21 cellular contexts compared by ENCODE assay signal in the genomic region with DNA sequence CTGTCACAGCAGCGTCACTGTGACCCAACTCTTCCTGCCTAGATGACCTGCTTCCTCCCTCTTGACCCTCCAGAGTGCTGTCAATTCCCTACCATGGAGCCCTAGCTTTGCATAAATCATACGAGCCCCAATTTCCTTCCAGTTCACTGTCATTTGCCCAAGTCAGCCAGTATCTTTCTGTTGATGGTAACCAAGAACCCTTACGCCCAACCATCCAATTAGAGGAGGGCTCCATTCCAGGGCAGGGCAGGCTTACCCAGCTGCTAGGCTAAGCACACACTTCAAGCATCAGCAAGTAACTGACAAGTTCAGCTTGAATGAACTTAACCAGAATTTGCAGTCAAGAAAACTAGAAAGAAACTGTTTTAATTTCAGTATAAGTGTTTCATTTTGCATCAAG. TPM values are rescaled to one million over a fixed set of nuclear protein-coding genes. Genes with fewer than 3 reads are reported as not detected.
DNase-seq lines count a peak whose midpoint lies in the region; ATAC-seq, FAIRE-seq and TF ChIP-seq lines count a peak whose summit lies in the region.
"Had no signal": no experiment of that assay in that cellular context is flagged by ENCODE, and none has a peak within 500 bp of the region (broad histone marks: within the 10 kb centered on the region; RNA-seq: fewer than 3 reads in every experiment).

No MANE protein-coding gene starts in this region.

- H3K27ac ChIP-seq in BLaER1 (0 out of 2 replicates have a peak overlapping the region, but pooled peaks have one; percentile 5), HUES6 (ENCODE audit: low read depth, low read length) (peak overlapping the region; percentile 90), H1 (ENCODE audit: low read depth, low read length) (peak overlapping the region; percentile 78), left lung (no peak overlapping the region), brain microvascular endothelial cell (no peak overlapping the region), SK-N-SH (ENCODE audit: low read depth in 2 of 2, low read length in 1 of 2) (no peak overlapping the region)
- H3K27ac ChIP-seq: RWPE1, SJSA1 had no signal

- FAIRE-seq in H1 (lab: Jason Lieb, UNC): no peak
- FAIRE-seq: GM12892 had no signal

- H3F3A ChIP-seq in SK-N-SH (replicated peaks; ENCODE audit: insufficient read depth): no peaks in the 10 kb centered on the region

- H3K9me3 ChIP-seq in BLaER1: no peaks in the 10 kb centered on the region
- H3K9me3 ChIP-seq in HUES6 (ENCODE audit: control insufficient read depth, insufficient read depth, low read depth, low read length): no peaks in the 10 kb centered on the region
- H3K9me3 ChIP-seq in H1 (ENCODE audit: insufficient read depth in 2 of 2, low read depth in 1 of 2, low read length in 1 of 2): peaks cover 7 to 9% of the 10 kb centered on the region in 2 experiments
- no peaks in the 10 kb centered on the region for H3K9me3 ChIP-seq in left lung
- no peaks in the 10 kb centered on the region for H3K9me3 ChIP-seq in SK-N-SH
- H3K9me3 ChIP-seq: SJSA1 had no signal

- peak overlapping the region; percentile 97 for H2BK120ac ChIP-seq in H1 (replicated peaks; ENCODE audit: low read depth, low read length)

- in situ Hi-C loops in brain microvascular endothelial cell (cut with HindIII; ENCODE audit: low pct_ligation_motif_present, low sequenced_read_pairs): no loop called here

- TF ChIP-seq POLR2A in H1 (IDR thresholded peaks at IDR 0.05; ENCODE audit: control extremely low read depth in 1 of 2, low read depth in 2 of 2, low read length in 2 of 2): no peak

- intact Hi-C loops in left lung (cut with DNase I): no loop called here

- CTCF ChIA-PET in H1 (lab: Charles Lee; ENCODE audit: partially characterized antibody) (interaction anchor here (0.8 to 2.2 kb wide), 6 partner anchors 52 to 316 kb away, joined by 3 to 7 read pairs (median 3); partner anchors contain the start of gene WFDC6), SK-N-SH (lab: Yijun Ruan, JAX) (interaction anchor here (1.3 to 1.4 kb wide), 2 partner anchors 446 to 472 kb away, joined by 6 to 7 read pairs; no protein-coding TSS in a partner anchor)

- TF ChIP-seq RAD21 in H1 (IDR thresholded peaks at IDR 0.05 in 1 of 2, conservative IDR thresholded peaks at IDR 0.05 in 1 of 2; ENCODE audit: low read depth in 2 of 2, low read length in 2 of 2) (no peak), SK-N-SH (IDR thresholded peaks at IDR 0.05; ENCODE audit: low read length) (no peak)

- TF ChIP-seq EP300 in H1 (IDR thresholded peaks at IDR 0.05; ENCODE audit: borderline replicate concordance in 1 of 2, low read depth in 2 of 2, low read length in 2 of 2): no peak
- TF ChIP-seq EP300 in SK-N-SH (IDR thresholded peaks at IDR 0.05; ENCODE audit: borderline replicate concordance in 1 of 2, low read depth in 1 of 2, low read length in 1 of 2): no peak

- H3K79me2 ChIP-seq in H1 (ENCODE audit: control insufficient read depth in 1 of 2, insufficient read depth in 2 of 2, low read length in 2 of 2): no peaks in the 10 kb centered on the region
- H3K79me2 ChIP-seq in SK-N-SH (ENCODE audit: insufficient read depth): no peaks in the 10 kb centered on the region

- peak overlapping the region; percentile 26 for H3K56ac ChIP-seq in H1 (replicated peaks; ENCODE audit: insufficient read length, low read depth, low read length)

- H2BK5ac ChIP-seq in H1 (ENCODE audit: low read depth, low read length): peak overlapping the region; percentile 99

- peak overlapping the region; percentile 91 for H3K14ac ChIP-seq in H1 (ENCODE audit: insufficient read length)

- H2AK5ac ChIP-seq in H1 (ENCODE audit: low read depth, low read length): peak overlapping the region; percentile 98

- TF ChIP-seq CTCF in H1 (IDR thresholded peaks at IDR 0.05; ENCODE audit: control extremely low read depth in 1 of 3, insufficient read depth in 1 of 3, low read depth in 1 of 3, low read length in 3 of 3) (no peak), left lung (IDR thresholded peaks at IDR 0.05) (no peak), brain microvascular endothelial cell (IDR thresholded peaks at IDR 0.05; ENCODE audit: low read depth, low read length, missing control alignments) (no peak), SK-N-SH (IDR thresholded peaks at IDR 0.05) (no peak)

- 61% methylated on average over 3 of the region's 3 CpGs; no CpG with 5 or more reads in 1 of the 2 experiments for WGBS in H1 (ENCODE audit: extremely low coverage in 1 of 2, insufficient coverage in 1 of 2, insufficient read length in 1 of 2, insufficient replicate concordance in 2 of 2, low coverage in 1 of 2, low lambda C conversion rate in 2 of 2, missing lambda C conversion rate in 1 of 2), 2 experiments
- WGBS in SK-N-SH (ENCODE audit: low lambda C conversion rate): 80% methylated on average over 3 of the region's 3 CpGs

- H2BK12ac ChIP-seq in H1 (ENCODE audit: low read depth, low read length): peak overlapping the region; percentile 82

- H3K36me3 ChIP-seq in BLaER1 (no peaks in the 10 kb centered on the region), HUES6 (ENCODE audit: control insufficient read depth, insufficient read depth, low read length) (peaks cover 49% of the 10 kb centered on the region; the same call in 1 of the 2 replicates), H1 (ENCODE audit: control insufficient read depth in 2 of 4, insufficient read depth in 4 of 4, low read length in 3 of 4) (no peaks in the 10 kb centered on the region), left lung (no peaks in the 10 kb centered on the region), brain microvascular endothelial cell (replicated peaks) (no peaks in the 10 kb centered on the region), SK-N-SH (replicated peaks in 1 of 2; ENCODE audit: control insufficient read depth in 1 of 2, insufficient read depth in 2 of 2, low read length in 1 of 2) (no peaks in the 10 kb centered on the region)
- H3K36me3 ChIP-seq: SJSA1 had no signal

- H3K4ac ChIP-seq in H1 (replicated peaks; ENCODE audit: insufficient read length, low read depth, low read length): peak overlapping the region; percentile 91

- H3K27me3 ChIP-seq in BLaER1 (no peaks in the 10 kb centered on the region), HUES6 (ENCODE audit: control insufficient read depth, insufficient read depth, low read length) (no peaks in the 10 kb centered on the region), H1 (replicated peaks in 1 of 4; ENCODE audit: control insufficient read depth in 3 of 4, extremely low read depth in 1 of 4, insufficient read depth in 3 of 4, low read length in 3 of 4) (no peaks in the 10 kb centered on the region), left lung (no peaks in the 10 kb centered on the region), brain microvascular endothelial cell (replicated peaks) (no peaks in the 10 kb centered on the region), SK-N-SH (ENCODE audit: insufficient read depth) (no peaks in the 10 kb centered on the region)

- no peaks in the 10 kb centered on the region for H3K79me1 ChIP-seq in H1 (ENCODE audit: low read depth, low read length)

- H3K9me2 ChIP-seq in SK-N-SH: no peaks in the 10 kb centered on the region

- DNase-seq in H1 (ENCODE audit: low read depth in 1 of 2, low spot score in 2 of 2): no peak
- no peak for DNase-seq in left lung
- DNase-seq in HK-2 (ENCODE audit: unreplicated experiment): no peak
- DNase-seq in brain microvascular endothelial cell: no peak
- no peak for DNase-seq in SK-N-SH
- DNase-seq: C1 segment of cervical spinal cord, DND-41, GDM1, H7, KBM-7, NCI-H1436 treated with DMSO at 0.1 percent for 48 hours, NCI-H2029 treated with DMSO at 0.1 percent for 48 hours, NCI-H524 treated with DMSO at 0.1 percent for 48 hours, PC-3 had no signal

- H3K9ac ChIP-seq in BLaER1: no peak overlapping the region
- peak overlapping the region; percentile 73 for H3K9ac ChIP-seq in HUES6 (ENCODE audit: low read length)
- H3K9ac ChIP-seq in H1 (replicated peaks in 1 of 4; ENCODE audit: extremely low read depth in 1 of 4, low read depth in 3 of 4, low read length in 3 of 4): peak overlapping the region in 3 of 4 experiments; percentile 18 to 29 (median 25); a peak in 2 of 7 replicates
- no peak overlapping the region for H3K9ac ChIP-seq in SK-N-SH

- peaks cover 22% of the 10 kb centered on the region for H3K4me1 ChIP-seq in BLaER1
- H3K4me1 ChIP-seq in HUES6 (ENCODE audit: control insufficient read depth, insufficient read depth, low read length): peaks cover 25% of the 10 kb centered on the region
- H3K4me1 ChIP-seq in H1 (replicated peaks in 1 of 4; ENCODE audit: control insufficient read depth in 3 of 4, insufficient read depth in 4 of 4, low read length in 3 of 4): peaks cover 7 to 21% (median 11%) of the 10 kb centered on the region in 4 experiments
- peaks cover under 1 to 1% of the 10 kb centered on the region in 2 donors for H3K4me1 ChIP-seq in left lung
- no peaks in the 10 kb centered on the region for H3K4me1 ChIP-seq in SK-N-SH (ENCODE audit: control insufficient read depth in 1 of 2, insufficient read depth in 2 of 2, low read depth in 1 of 2, low read length in 1 of 2)

- peak overlapping the region; percentile 41 for H4K5ac ChIP-seq in H1 (ENCODE audit: insufficient read length, low read depth, low read length)

- H3K4me3 ChIP-seq in BLaER1 (no peak overlapping the region), HUES6 (ENCODE audit: low read depth, low read length) (no peak overlapping the region), H1 (ENCODE audit: extremely low read depth in 1 of 4, insufficient read depth in 2 of 4, low read depth in 3 of 4, low read length in 4 of 4) (peak overlapping the region in 1 of 4 experiments; percentile 37; a peak in 2 of 8 replicates), left lung (no peak overlapping the region), brain microvascular endothelial cell (ENCODE audit: low read depth, low read length) (no peak overlapping the region), SK-N-SH (ENCODE audit: low read depth in 2 of 2, low read length in 1 of 2) (no peak overlapping the region)
- H3K4me3 ChIP-seq: SJSA1 had no signal

- no peaks in the 10 kb centered on the region for H4K20me1 ChIP-seq in BLaER1
- H4K20me1 ChIP-seq in H1 (replicated peaks in 1 of 2; ENCODE audit: control insufficient read depth in 1 of 2, insufficient read depth in 2 of 2, low read length in 2 of 2): no peaks in the 10 kb centered on the region
- no peaks in the 10 kb centered on the region for H4K20me1 ChIP-seq in SK-N-SH (ENCODE audit: insufficient read depth)

- POLR2A ChIA-PET in H1 (lab: Charles Lee; ENCODE audit: partially characterized antibody): interaction anchor here (1.1 kb wide), 1 partner anchor 136 kb away, joined by 3 read pairs; the partner anchor contains the start of gene WFDC10A
- POLR2A ChIA-PET in SK-N-SH (lab: Yijun Ruan, JAX): no interaction called here

- H2BK15ac ChIP-seq in H1 (ENCODE audit: low read length): no peak overlapping the region

- H3K18ac ChIP-seq in H1 (ENCODE audit: extremely low read depth, low read length): peak overlapping the region; percentile 91; the same call in 1 of the 2 replicates

- H3K23me2 ChIP-seq in H1 (ENCODE audit: low read depth, low read length): no peaks in the 10 kb centered on the region

- H4K91ac ChIP-seq in H1 (replicated peaks; ENCODE audit: insufficient read length, low read length): peak overlapping the region; percentile 88

- ATAC-seq in left lung: peak; percentile 79
- no peak for ATAC-seq in HG03457 (IDR thresholded peaks at IDR 0.05; ENCODE audit: unreplicated experiment)
- ATAC-seq: PC-3 had no signal

- H3K4me2 ChIP-seq in BLaER1: peak overlapping the region; percentile 60
- peak overlapping the region; percentile 52 to 68 for H3K4me2 ChIP-seq in H1 (ENCODE audit: insufficient read depth in 1 of 2, low read depth in 2 of 2, low read length in 2 of 2)
- no peak overlapping the region for H3K4me2 ChIP-seq in SK-N-SH

- H2AFZ ChIP-seq in H1 (ENCODE audit: low read length) (0 out of 2 replicates have a peak overlapping the region, but pooled peaks have one; percentile 59), SK-N-SH (ENCODE audit: low read depth) (no peak overlapping the region)

- H4K8ac ChIP-seq in H1 (ENCODE audit: extremely low read depth, insufficient read depth, low read length): no peak overlapping the region

- H3K23ac ChIP-seq in H1 (ENCODE audit: insufficient read length): no peak overlapping the region

- H2BK20ac ChIP-seq in H1 (ENCODE audit: low read length): peak overlapping the region; percentile 36

RNA-seq across cellular contexts. Expression of gene WFDC3, which starts 25.7 kb away (rescaled TPM):
- 0.50 TPM in 1 of 2 replicates, not detected in the other for total RNA-seq in H1 (2021; fragmentation: NEBNext Ultra II Directional; extraction: Animal tissue kit (Norgen Biotek cat#: 25700))
- polyA plus RNA-seq in H1 (2011; rRNA removed): 0.11 and 0.60 TPM in 2 replicates
- 0.21 TPM for polyA plus RNA-seq in H1 (2011; cell fraction: cytosol; rRNA removed)
- not detected for polyA plus RNA-seq in H1 (2011; cell fraction: nucleus; rRNA removed)
- polyA plus RNA-seq in H1 (2012, experiment 1 of 2): 0.48 to 0.99 TPM in 2 of 4 replicates, not detected in the others
- polyA plus RNA-seq in H1 (2012, experiment 2 of 2): not detected
- 0.18 TPM for polyA plus RNA-seq in H1 (2013, experiment 1 of 2)
- polyA plus RNA-seq in H1 (2013, experiment 2 of 2): 0.18 TPM
- polyA minus RNA-seq in H1 (2011; rRNA and poly(A)+ RNA removed): 0.54 and 0.73 TPM in 2 replicates
- not detected for polyA minus RNA-seq in H1 (2011; cell fraction: cytosol; rRNA and poly(A)+ RNA removed)
- polyA minus RNA-seq in H1 (2011; cell fraction: nucleus; rRNA and poly(A)+ RNA removed): 1.1 TPM
- 1 to 10 TPM; 5.2 to 5.7 TPM for total RNA-seq in left lung
- 0.76 and 0.97 TPM in 2 replicates for polyA plus RNA-seq in SK-N-SH (2012; rRNA removed)
- 0.85 and 1.1 TPM in 2 replicates for polyA plus RNA-seq in SK-N-SH (2012; cell fraction: cytosol; rRNA removed)
- polyA plus RNA-seq in SK-N-SH (2012; cell fraction: nucleus; rRNA removed): 1.1 TPM in 2 replicates
- total RNA-seq: H7, SJSA1 had no signal

RNA-seq across cellular contexts. Expression of gene DNTTIP1, which starts 25.8 kb away (rescaled TPM):
- 38.4 and 41.9 TPM in 2 replicates for total RNA-seq in H1 (2021; fragmentation: NEBNext Ultra II Directional; extraction: Animal tissue kit (Norgen Biotek cat#: 25700))
- 32.6 and 34.9 TPM in 2 replicates for polyA plus RNA-seq in H1 (2011; rRNA removed)
- 47.2 TPM for polyA plus RNA-seq in H1 (2011; cell fraction: cytosol; rRNA removed)
- 33.0 TPM for polyA plus RNA-seq in H1 (2011; cell fraction: nucleus; rRNA removed)
- 38.8 to 43.3 TPM (median 42.4 TPM) in 4 replicates for polyA plus RNA-seq in H1 (2012, experiment 1 of 2)
- polyA plus RNA-seq in H1 (2012, experiment 2 of 2): 39.2 TPM
- polyA plus RNA-seq in H1 (2013, experiment 1 of 2): 42.9 TPM
- polyA plus RNA-seq in H1 (2013, experiment 2 of 2): 43.7 TPM
- 16.7 and 24.7 TPM in 2 replicates for polyA minus RNA-seq in H1 (2011; rRNA and poly(A)+ RNA removed)
- 14.9 TPM for polyA minus RNA-seq in H1 (2011; cell fraction: cytosol; rRNA and poly(A)+ RNA removed)
- polyA minus RNA-seq in H1 (2011; cell fraction: nucleus; rRNA and poly(A)+ RNA removed): 9.5 TPM
- total RNA-seq in left lung: 10 to 100 TPM; 22.6 to 38.5 TPM
- 60.0 and 65.8 TPM in 2 replicates for polyA plus RNA-seq in SK-N-SH (2012; rRNA removed)
- polyA plus RNA-seq in SK-N-SH (2012; cell fraction: cytosol; rRNA removed): 59.6 and 66.6 TPM in 2 replicates
- 48.3 and 55.4 TPM in 2 replicates for polyA plus RNA-seq in SK-N-SH (2012; cell fraction: nucleus; rRNA removed)

RNA-seq across cellular contexts. Expression of gene SPINT4, which starts 43.8 kb away (rescaled TPM):
- total RNA-seq in H1 (2021; fragmentation: NEBNext Ultra II Directional; extraction: Animal tissue kit (Norgen Biotek cat#: 25700)): not detected in 2 replicates
- polyA plus RNA-seq in H1 (2011; rRNA removed) (not detected in 2 replicates), SK-N-SH (2012; rRNA removed) (not detected in 2 replicates)
- not detected for polyA plus RNA-seq in H1 (2011; cell fraction: cytosol; rRNA removed)
- not detected for polyA plus RNA-seq in H1 (2011; cell fraction: nucleus; rRNA removed)
- not detected in 4 replicates for polyA plus RNA-seq in H1 (2012, experiment 1 of 2)
- polyA plus RNA-seq in H1 (2012, experiment 2 of 2): not detected
- polyA plus RNA-seq in H1 (2013, experiment 1 of 2): not detected
- polyA plus RNA-seq in H1 (2013, experiment 2 of 2): not detected
- polyA minus RNA-seq in H1 (2011; rRNA and poly(A)+ RNA removed): not detected in 2 replicates
- not detected for polyA minus RNA-seq in H1 (2011; cell fraction: cytosol; rRNA and poly(A)+ RNA removed)
- polyA minus RNA-seq in H1 (2011; cell fraction: nucleus; rRNA and poly(A)+ RNA removed): not detected
- not detected for total RNA-seq in left lung
- not detected in 2 replicates for polyA plus RNA-seq in SK-N-SH (2012; cell fraction: cytosol; rRNA removed)
- not detected in 2 replicates for polyA plus RNA-seq in SK-N-SH (2012; cell fraction: nucleus; rRNA removed)
- total RNA-seq: A172, H7, PC-3, SJSA1 had no signal

RNA-seq across cellular contexts. Expression of gene UBE2C, which starts 46.5 kb away (rescaled TPM):
- total RNA-seq in H1 (2021; fragmentation: NEBNext Ultra II Directional; extraction: Animal tissue kit (Norgen Biotek cat#: 25700)): 243 and 255 TPM in 2 replicates
- polyA plus RNA-seq in H1 (2011; rRNA removed): 312 and 326 TPM in 2 replicates
- 261 TPM for polyA plus RNA-seq in H1 (2011; cell fraction: cytosol; rRNA removed)
- polyA plus RNA-seq in H1 (2011; cell fraction: nucleus; rRNA removed): 147 TPM
- 187 to 242 TPM (median 218 TPM) in 4 replicates for polyA plus RNA-seq in H1 (2012, experiment 1 of 2)
- polyA plus RNA-seq in H1 (2012, experiment 2 of 2): 452 TPM
- 303 TPM for polyA plus RNA-seq in H1 (2013, experiment 1 of 2)
- polyA plus RNA-seq in H1 (2013, experiment 2 of 2): 318 TPM
- polyA minus RNA-seq in H1 (2011; rRNA and poly(A)+ RNA removed): 81.2 and 93.7 TPM in 2 replicates
- 82.4 TPM for polyA minus RNA-seq in H1 (2011; cell fraction: cytosol; rRNA and poly(A)+ RNA removed)
- polyA minus RNA-seq in H1 (2011; cell fraction: nucleus; rRNA and poly(A)+ RNA removed): 74.3 TPM
- 10 to 100 TPM in 1 of 2 donors, 1 to 10 TPM in 1; 5.9 to 17.1 TPM for total RNA-seq in left lung
- 82.8 and 115 TPM in 2 replicates for polyA plus RNA-seq in SK-N-SH (2012; rRNA removed)
- 82.5 and 93.2 TPM in 2 replicates for polyA plus RNA-seq in SK-N-SH (2012; cell fraction: cytosol; rRNA removed)
- polyA plus RNA-seq in SK-N-SH (2012; cell fraction: nucleus; rRNA removed): 40.8 and 50.3 TPM in 2 replicates

Comparison
In these comparisons a context has a peak if more than half of its experiments do, and no peak if none do; other contexts are left out.
1. H3K27ac ChIP-seq: peak in BLaER1 (single experiment), HUES6 (single experiment) and H1 (single experiment); none in left lung (0 of 2), brain microvascular endothelial cell (single experiment) and SK-N-SH (0 of 2).
2. H3K9ac ChIP-seq: peak in HUES6 (single experiment) and H1 (3 of 4); none in BLaER1 (single experiment) and SK-N-SH (single experiment).